ENCODE assay signal across 8 cellular contexts in the genomic region with DNA sequence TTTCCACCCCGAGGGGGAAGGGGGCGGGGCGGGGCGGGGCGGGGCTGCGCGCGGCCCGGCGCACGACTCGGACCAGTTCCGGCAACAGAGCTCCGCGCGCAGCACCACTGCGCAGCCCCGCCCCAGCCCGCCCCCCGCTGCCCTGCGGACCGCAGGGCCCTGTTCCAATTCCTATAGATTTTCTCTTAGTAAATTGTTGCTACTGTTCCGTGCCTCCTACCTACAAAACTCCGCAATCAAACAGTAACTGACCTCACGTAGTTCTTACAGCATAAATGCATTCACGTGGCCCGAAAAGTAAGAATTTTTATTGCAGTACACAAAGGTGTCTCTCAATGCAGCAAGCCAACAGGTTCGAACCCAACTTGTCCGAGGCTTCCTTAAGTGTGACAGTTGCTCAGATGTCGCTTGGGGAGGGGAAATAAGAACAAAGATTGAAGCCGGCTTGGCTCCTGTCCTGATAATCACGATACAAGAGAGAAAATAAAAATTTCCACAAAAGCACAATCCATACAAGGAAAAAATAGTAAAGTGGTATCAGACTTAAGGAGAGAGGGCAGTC.
DNase-seq lines count a peak whose midpoint lies in the region; ATAC-seq and TF ChIP-seq lines count a peak whose summit lies in the region.

No MANE protein-coding gene starts in this region.

- ATAC-seq in GM19328 (IDR thresholded peaks at IDR 0.05; ENCODE audit: unreplicated experiment) (peak; percentile 71), HG03196 (IDR thresholded peaks at IDR 0.05; ENCODE audit: unreplicated experiment) (peak; percentile 60)

- in situ Hi-C loops in astrocyte of the cerebellum (cut with HindIII; ENCODE audit: low sequenced_read_pairs), result no loop called here

- peak; percentile 49 for DNase-seq in DMS53 treated with DMSO at 0.1 percent for 48 hours (lab: John Stamatoyannopoulos, UW; ENCODE audit: unreplicated experiment)
- DNase-seq in NOMO-1 treated with dmso at 0.1 percent for 144 hours (lab: John Stamatoyannopoulos, UW; ENCODE audit: unreplicated experiment), result peak; percentile 47
- DNase-seq in astrocyte of the cerebellum (ENCODE audit: low read depth), result peak; percentile 29
- peak in 42 of 51 donors; percentile 49 to 95 (median 82) for DNase-seq in hypothalamus (lab: John Stamatoyannopoulos, UW)
- DNase-seq in retinal pigment epithelial cell (ENCODE audit: low read depth), result peak; percentile 21
- DNase-seq in SHP77 (lab: John Stamatoyannopoulos, UW), result no peak

- TF ChIP-seq CTCF in astrocyte of the cerebellum (IDR thresholded peaks at IDR 0.05; ENCODE audit: low read depth, low read length, missing control alignments), result no peak
- no peak for TF ChIP-seq CTCF in retinal pigment epithelial cell (conservative IDR thresholded peaks at IDR 0.05; ENCODE audit: low read depth, low read length)

- H3K4me3 ChIP-seq in astrocyte of the cerebellum (ENCODE audit: low read depth, low read length), result peak overlapping the region; percentile 70
- peak overlapping the region; percentile 83 for H3K4me3 ChIP-seq in retinal pigment epithelial cell (ENCODE audit: low read length)

Comparison
In these comparisons a context has a peak if more than half of its experiments do, and no peak if none do; other contexts are left out.
1. DNase-seq: peak in DMS53 treated with DMSO at 0.1 percent for 48 hours (single experiment), NOMO-1 treated with dmso at 0.1 percent for 144 hours (single experiment), astrocyte of the cerebellum (single experiment), hypothalamus (42 of 51) and retinal pigment epithelial cell (single experiment); none in SHP77 (0 of 2).